Comparison of ENCODE assay signal across 16 cellular contexts in the genomic region with DNA sequence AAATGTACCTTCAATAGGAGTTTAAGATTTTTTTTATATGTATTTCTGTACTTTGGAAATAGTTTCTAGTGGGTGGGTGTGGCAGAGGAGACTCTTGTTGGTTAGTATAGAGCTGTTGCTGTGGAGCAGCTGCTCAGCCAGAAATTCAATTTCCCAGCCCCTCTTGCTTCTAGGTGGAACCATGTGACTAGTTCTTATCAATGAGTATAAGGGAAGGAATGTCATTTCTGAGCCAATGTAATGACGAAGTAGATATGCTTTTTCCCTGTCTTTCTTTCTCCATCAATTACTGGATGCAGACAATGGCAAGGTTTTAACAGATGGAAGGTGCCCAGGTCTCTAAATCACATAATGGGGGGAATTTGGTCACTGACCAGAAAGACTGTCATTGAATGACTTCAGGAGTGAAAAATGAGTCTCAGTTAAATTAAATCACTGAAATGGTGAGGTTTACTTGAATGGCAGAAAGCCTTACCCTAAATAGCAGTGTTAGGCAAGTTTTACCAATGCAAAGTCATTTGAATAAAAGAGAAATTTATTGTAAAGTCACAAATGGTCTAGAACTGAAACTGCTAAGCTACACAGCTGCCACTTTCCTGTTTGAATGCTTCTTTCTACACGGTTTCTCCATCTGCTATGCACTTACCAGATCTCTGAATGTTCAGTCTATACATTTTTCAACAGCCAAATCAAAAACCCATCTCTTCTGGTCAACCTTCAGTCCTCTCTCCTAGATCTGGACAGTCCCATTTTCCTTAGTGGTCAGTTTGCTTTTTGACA.
DNase-seq lines count a peak whose midpoint lies in the region; ATAC-seq, FAIRE-seq and TF ChIP-seq lines count a peak whose summit lies in the region.
"Had no signal": no experiment of that assay in that cellular context is flagged by ENCODE, and none has a peak within 500 bp of the region (broad histone marks: within the 10 kb centered on the region; RNA-seq: fewer than 3 reads in every experiment).

No MANE protein-coding gene starts in this region.

- no peak overlapping the region for H3K4me3 ChIP-seq in bronchial epithelial cell (ENCODE audit: low read depth, low read length)
- H3K4me3 ChIP-seq: pancreas, upper lobe of left lung had no signal

- no peaks in the 10 kb centered on the region for H3K36me3 ChIP-seq in bronchial epithelial cell (ENCODE audit: control insufficient read depth, insufficient read depth, low read length)
- H3K36me3 ChIP-seq: pancreas, upper lobe of left lung had no signal

- FAIRE-seq in bronchial epithelial cell (lab: Jason Lieb, UNC): no peak
- FAIRE-seq: A204.1 had no signal

- peak; percentile 1 for DNase-seq in NCI-H748 (lab: John Stamatoyannopoulos, UW; ENCODE audit: unreplicated experiment)
- no peak for DNase-seq in NCI-H748 treated with DMSO at 0.1 percent for 48 hours (lab: John Stamatoyannopoulos, UW)
- peak; percentile 15 for DNase-seq in bronchial epithelial cell (ENCODE audit: low read depth)
- DNase-seq in HuH-7.5 (ENCODE audit: low spot score): no peak
- no peak for DNase-seq in NCI-H69 (lab: John Stamatoyannopoulos, UW)
- DNase-seq: activated CD8-positive, alpha-beta T cell treated with anti-CD3 and anti-CD28 coated beads, Interleukin-2, amount 10 ng/mL, durations not matched to agents 7 days and 5 days; activated gamma-delta T cell treated with Interleukin-2 at 50 U/mL for 16 hours; COR-L47; erythroblast; pancreas; upper lobe of left lung had no signal

- ATAC-seq in HG03159 (IDR thresholded peaks at IDR 0.05; ENCODE audit: unreplicated experiment): peak; percentile 70
- no peak for ATAC-seq in HG03097 (IDR thresholded peaks at IDR 0.05; ENCODE audit: low FRiP score, unreplicated experiment)
- no peak for ATAC-seq in GM19397 (IDR thresholded peaks at IDR 0.05; ENCODE audit: unreplicated experiment)
- ATAC-seq: activated CD8-positive, alpha-beta T cell treated with anti-CD3 and anti-CD28 coated beads, Interleukin-2, amount 10 ng/mL, durations not matched to agents 7 days and 5 days; Panc1 had no signal

- H3K27me3 ChIP-seq in bronchial epithelial cell (ENCODE audit: control insufficient read depth, insufficient read depth, low read length): no peaks in the 10 kb centered on the region
- H3K27me3 ChIP-seq: pancreas, upper lobe of left lung had no signal

- TF ChIP-seq CTCF in bronchial epithelial cell (IDR thresholded peaks at IDR 0.05; ENCODE audit: insufficient read depth, low read length, severe bottlenecking): no peak

Comparison
In these comparisons a context has a peak if more than half of its experiments do, and no peak if none do; other contexts are left out.
1. DNase-seq: peak in NCI-H748 (single experiment) and bronchial epithelial cell (single experiment); none in NCI-H748 treated with DMSO at 0.1 percent for 48 hours (single experiment), HuH-7.5 (single experiment) and NCI-H69 (single experiment).